In genomic region chr15:54575586-54575985, GRCh38 we compare ENCODE assay signal across 33 cellular contexts.
"Had no signal": no experiment of that assay in that cellular context is flagged by ENCODE, and none has a peak within 500 bp of the region (broad histone marks: within the 10 kb centered on the region; RNA-seq: fewer than 3 reads in every experiment).

No MANE protein-coding gene starts in this region.

- DNase-seq: Karpas-422, Kasumi-1, MG63, MM.1S, NCI-H1048, NCI-H1092, NCI-H1092 treated with DMSO at 0.1 percent for 48 hours, NCI-H1105, NCI-H1105 treated with DMSO at 0.1 percent for 48 hours, NCI-H1417, NCI-H1417 treated with DMSO at 0.1 percent for 48 hours, NCI-H1436, NCI-H1436 treated with DMSO at 0.1 percent for 48 hours, NCI-H146, NCI-H1694, NCI-H1694 treated with DMSO at 0.1 percent for 48 hours, NCI-H187, NCI-H187 treated with DMSO at 0.1 percent for 48 hours, NCI-H1930, NCI-H2029, NCI-H2029 treated with DMSO at 0.1 percent for 48 hours, NCI-H2081, NCI-H2081 treated with DMSO at 0.1 percent for 48 hours, NCI-H2107, NCI-H2171, NCI-H2171 treated with DMSO at 0.1 percent for 48 hours, NCI-H2227 treated with DMSO at 0.1 percent for 48 hours, NCI-H226, NCI-H345, NCI-H446, NCI-H446 treated with DMSO at 0.1 percent for 48 hours, NCI-H510A had no signal

- H3K9ac ChIP-seq: KMS-11 had no signal

- H3K4me3 ChIP-seq: MG63 had no signal

- H3K9me3 ChIP-seq: MG63 had no signal

- H3K27ac ChIP-seq: KMS-11 had no signal

- H3K36me3 ChIP-seq: MG63 had no signal

- H3K4me2 ChIP-seq: KMS-11 had no signal
